Comparison of ENCODE assay signal across 8 cellular contexts in genomic region chr1:46166521-46167462, GRCh38. TPM values are rescaled to one million over a fixed set of nuclear protein-coding genes. Genes with fewer than 3 reads are reported as not detected.
DNase-seq lines count a peak whose midpoint lies in the region; ATAC-seq and TF ChIP-seq lines count a peak whose summit lies in the region.

No MANE protein-coding gene starts in this region.

- H3K4me1 Mint-ChIP-seq in immature natural killer cell: peaks cover 15 to 18% of the 10 kb centered on the region in 2 donors

- H3K4me2 ChIP-seq in OCI-LY7 (ENCODE audit: low read length): peak overlapping the region; percentile 52

- H3K4me1 ChIP-seq in OCI-LY7 (ENCODE audit: insufficient read depth, low read length, poor library complexity, severe bottlenecking): peaks cover 31% of the 10 kb centered on the region
- H3K4me1 ChIP-seq in ascending aorta: peaks cover 0 to 7% of the 10 kb centered on the region in 2 donors

- no peaks in the 10 kb centered on the region for H3K36me3 Mint-ChIP-seq in immature natural killer cell

- H4K20me1 ChIP-seq in OCI-LY7 (ENCODE audit: insufficient read depth, low read length): no peaks in the 10 kb centered on the region

- no peak for TF ChIP-seq CTCF in OCI-LY7 (conservative IDR thresholded peaks at IDR 0.05; ENCODE audit: low read length)
- TF ChIP-seq CTCF in ascending aorta (IDR thresholded peaks at IDR 0.05): no peak

- peaks cover 0 to 5% (median 2%) of the 10 kb centered on the region in 3 donors for H3K27me3 Mint-ChIP-seq in immature natural killer cell (ENCODE audit: low read depth in 3 of 3)

- H3K27ac ChIP-seq in OCI-LY7 (ENCODE audit: low read depth, low read length, poor library complexity, severe bottlenecking) (peak overlapping the region; percentile 42), ascending aorta (peak overlapping the region in 1 of 2 donors; percentile 60)

- H3K27me3 ChIP-seq in ascending aorta: no peaks in the 10 kb centered on the region

- H3K79me2 ChIP-seq in OCI-LY7 (ENCODE audit: insufficient read depth, low read depth, low read length): no peaks in the 10 kb centered on the region

- CTCF ChIA-PET in OCI-LY7 (lab: Charles Lee; ENCODE audit: unreplicated experiment): interaction anchor here (0.6 to 1.0 kb wide), 3 partner anchors 17 to 78 kb away, joined by 3 to 4 read pairs (median 3); no protein-coding TSS in a partner anchor

- intact Hi-C loops in OCI-LY7 (cut with micrococcal nuclease; ENCODE audit: unreplicated experiment): loop anchor here (2.0 kb wide), 1 partner anchor 34 kb away; the partner anchor contains the start of gene PIK3R3
- intact Hi-C loops in ascending aorta (cut with DNase I): no loop called here

- H3K4me3 ChIP-seq in OCI-LY7 (ENCODE audit: low read depth, low read length, poor library complexity, severe bottlenecking) (peak overlapping the region; percentile 1), ascending aorta (peak overlapping the region; percentile 63 to 71)

- BruUV-seq in OCI-LY7 (replicated peaks; lab: Mats Ljungman, UMichigan): no TSS peak

- no peaks in the 10 kb centered on the region for H3K36me3 ChIP-seq in OCI-LY7 (ENCODE audit: insufficient read depth, low read length)
- H3K36me3 ChIP-seq in ascending aorta: no peaks in the 10 kb centered on the region

- peak overlapping the region; percentile 70 to 91 (median 78) for H3K27ac Mint-ChIP-seq in immature natural killer cell

- peak overlapping the region; percentile 87 to 95 (median 89) for H3K4me3 Mint-ChIP-seq in immature natural killer cell

- in situ Hi-C loops in G401 (cut with HindIII; ENCODE audit: low sequenced_read_pairs): no loop called here

- no peak for ATAC-seq in GM18498 (IDR thresholded peaks at IDR 0.05; ENCODE audit: unreplicated experiment)

- no peaks in the 10 kb centered on the region for H3K9me2 ChIP-seq in OCI-LY7 (ENCODE audit: insufficient read depth, low read length)

- DNase-seq in G401 (ENCODE audit: low spot score) (peak; percentile 70), OCI-LY7 (ENCODE audit: low spot score) (peak; percentile 75), ascending aorta (ENCODE audit: low spot score in 2 of 2) (peak in 1 of 2 donors; percentile 73), immature natural killer cell (peak; percentile 12 to 24 (median 16)), NCI-H1694 treated with DMSO at 0.1 percent for 48 hours (lab: John Stamatoyannopoulos, UW) (no peak), DMS79 (lab: John Stamatoyannopoulos, UW) (no peak)
- peak; percentile 22 for DNase-seq in stimulated activated CD4-positive, alpha-beta T cell treated with anti-CD3 and anti-CD28 coated beads, Interleukin-2, amount 100 ng/mL, for 4 hours (ENCODE audit: low read depth)

- H3K9me3 ChIP-seq in OCI-LY7 (ENCODE audit: low read length) (no peaks in the 10 kb centered on the region), ascending aorta (no peaks in the 10 kb centered on the region)

- POLR2A ChIA-PET in OCI-LY7 (lab: Charles Lee): interaction anchor here (0.6 to 2.7 kb wide), 11 partner anchors 9 to 126 kb away, joined by 3 to 9 read pairs (median 4); no protein-coding TSS in a partner anchor

- no peaks in the 10 kb centered on the region for H3K9me3 Mint-ChIP-seq in immature natural killer cell

- H2AFZ ChIP-seq in OCI-LY7 (ENCODE audit: low read length): peak overlapping the region; percentile 70

RNA-seq across cellular contexts. Expression of gene TSPAN1, which starts 8.1 kb away (rescaled TPM):
- 5.9 TPM in 1 of 2 replicates, not detected in the other for total RNA-seq in G401 (2014; rRNA removed; shearing (Covaris generic))
- total RNA-seq in OCI-LY7 (2014; rRNA removed; shearing (Covaris generic)): not detected in 2 replicates
- total RNA-seq in OCI-LY7 (2022) (not detected in 2 replicates), ascending aorta (8.9 TPM)
- not detected for polyA plus RNA-seq in immature natural killer cell

RNA-seq across cellular contexts. Expression of gene P3R3URF, which starts 9.5 kb away (rescaled TPM):
- total RNA-seq in G401 (2014; rRNA removed; shearing (Covaris generic)): not detected in 2 replicates
- total RNA-seq in OCI-LY7 (2014; rRNA removed; shearing (Covaris generic)): not detected in 2 replicates
- total RNA-seq in OCI-LY7 (2022) (not detected in 2 replicates), ascending aorta (not detected)
- polyA plus RNA-seq in immature natural killer cell: not detected

RNA-seq across cellular contexts. Expression of gene POMGNT1, which starts 31.4 kb away (rescaled TPM):
- 78.6 and 118 TPM in 2 replicates for total RNA-seq in G401 (2014; rRNA removed; shearing (Covaris generic))
- 26.8 and 37.3 TPM in 2 replicates for total RNA-seq in OCI-LY7 (2014; rRNA removed; shearing (Covaris generic))
- total RNA-seq in OCI-LY7 (2022) (30.8 and 33.7 TPM in 2 replicates), ascending aorta (122 TPM)
- 10 to 100 TPM; 33.7 to 36.3 (median 35.7) TPM for polyA plus RNA-seq in immature natural killer cell

RNA-seq across cellular contexts. Expression of gene PIK3R3, which starts 34.4 kb away (rescaled TPM):
- 14.3 and 15.8 TPM in 2 replicates for total RNA-seq in G401 (2014; rRNA removed; shearing (Covaris generic))
- total RNA-seq in OCI-LY7 (2014; rRNA removed; shearing (Covaris generic)): 12.7 and 16.2 TPM in 2 replicates
- total RNA-seq in OCI-LY7 (2022) (25.8 and 27.0 TPM in 2 replicates), ascending aorta (33.1 TPM)
- polyA plus RNA-seq in immature natural killer cell: 1 to 10 TPM; 1.6 to 7.7 (median 3.7) TPM

RNA-seq across cellular contexts. Expression of gene LURAP1, which starts 36.3 kb away (rescaled TPM):
- 6.0 and 7.8 TPM in 2 replicates for total RNA-seq in G401 (2014; rRNA removed; shearing (Covaris generic))
- 0.25 and 0.51 TPM in 2 replicates for total RNA-seq in OCI-LY7 (2014; rRNA removed; shearing (Covaris generic))
- total RNA-seq in OCI-LY7 (2022): 0.17 and 0.20 TPM in 2 replicates
- total RNA-seq in ascending aorta: 7.2 TPM
- under 1 TPM in 1 of 3 donors, not detected in 2; 0.10 TPM for polyA plus RNA-seq in immature natural killer cell

Comparison
In these comparisons a context has a peak if more than half of its experiments do, and no peak if none do; other contexts are left out.
1. DNase-seq: peak in G401 (single experiment), OCI-LY7 (single experiment), immature natural killer cell (3 of 3) and stimulated activated CD4-positive, alpha-beta T cell treated with anti-CD3 and anti-CD28 coated beads, Interleukin-2, amount 100 ng/mL, for 4 hours (single experiment); none in NCI-H1694 treated with DMSO at 0.1 percent for 48 hours (single experiment) and DMS79 (single experiment).